ENCODE assay signal across 11 cellular contexts in the genomic region with DNA sequence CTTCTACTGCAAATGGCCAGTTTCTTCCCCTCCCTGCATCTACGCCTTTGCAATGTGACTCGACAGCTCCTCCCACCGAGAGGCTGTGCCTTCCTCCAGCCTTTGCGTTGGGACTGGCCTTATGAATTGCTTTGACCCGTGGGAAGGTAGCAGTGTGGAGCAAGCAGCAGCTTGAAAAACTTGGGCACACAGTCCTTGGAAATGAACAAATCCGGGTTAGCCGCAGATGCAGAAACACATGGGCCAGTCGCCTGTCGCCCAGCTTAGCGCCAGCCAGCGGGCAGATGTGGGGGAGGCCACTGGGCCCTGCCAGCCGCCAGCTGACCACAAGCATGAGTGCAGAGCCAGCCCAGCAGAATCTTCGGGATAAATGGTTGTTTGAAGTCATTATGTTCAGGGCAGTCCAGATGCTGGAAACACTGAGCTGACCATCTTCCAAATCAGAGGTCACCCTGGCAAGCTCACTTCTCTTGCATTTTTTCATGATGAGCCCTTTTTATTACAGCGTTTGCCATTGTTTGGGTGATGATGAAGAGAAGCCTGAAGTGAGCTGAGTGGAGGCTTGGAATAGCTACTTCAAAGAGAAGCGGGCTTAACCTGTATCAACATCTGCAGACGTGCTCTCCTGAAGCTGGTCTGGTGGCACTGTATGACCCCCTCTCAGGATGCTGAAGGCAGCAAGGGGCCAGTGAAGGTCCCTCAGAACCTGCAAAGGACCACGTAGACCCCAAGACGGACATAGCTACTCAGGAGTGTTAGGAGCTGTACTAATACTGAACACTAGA. TPM values are rescaled to one million over a fixed set of nuclear protein-coding genes. Genes with fewer than 3 reads are reported as not detected.
A peak's percentile ranks its signal among the peaks of the same experiment; 100 is the strongest.
DNase-seq lines count a peak whose midpoint lies in the region; ATAC-seq and TF ChIP-seq lines count a peak whose summit lies in the region.
"Had no signal": no experiment of that assay in that cellular context is flagged by ENCODE, and none has a peak within 500 bp of the region (broad histone marks: within the 10 kb centered on the region; RNA-seq: fewer than 3 reads in every experiment).

No MANE protein-coding gene starts in this region.

- H3K27ac ChIP-seq in 22Rv1: peak overlapping the region; percentile 34
- H3K27ac ChIP-seq: BLaER1, neural progenitor cell had no signal

- no peak for ATAC-seq in GM21423 (IDR thresholded peaks at IDR 0.05; ENCODE audit: unreplicated experiment)

- TF ChIP-seq CTCF in 22Rv1 (IDR thresholded peaks at IDR 0.05): no peak
- no peak for TF ChIP-seq CTCF in epithelial cell of esophagus (IDR thresholded peaks at IDR 0.05; ENCODE audit: insufficient read depth, low read depth, low read length, missing control alignments)

- DNase-seq in M059J (ENCODE audit: low read depth) (peak; percentile 92), epithelial cell of esophagus (ENCODE audit: low read depth) (peak; percentile 39), midbrain (lab: John Stamatoyannopoulos, UW) (peak; percentile 61), ACHN (no peak), HUDEP-2 (lab: John Stamatoyannopoulos, UW; ENCODE audit: unreplicated experiment in 76 of 76) (no peak)
- DNase-seq in stimulated activated naive CD4-positive, alpha-beta T cell treated with Interleukin-2 at 50 U/mL for 16 hours (lab: John Stamatoyannopoulos, UW): no peak
- DNase-seq: NCI-H524 had no signal

- no peak overlapping the region for H3K4me3 ChIP-seq in epithelial cell of esophagus (ENCODE audit: low read length)
- H3K4me3 ChIP-seq: BLaER1, neural progenitor cell had no signal

- in situ Hi-C loops in ACHN (cut with HindIII; ENCODE audit: low pct_ligation_motif_present, low pct_unique_long_range_greater_than_20kb, low sequenced_read_pairs): no loop called here

RNA-seq across cellular contexts. Expression of a gene that starts 9.8 kb away (rescaled TPM):
- 85.5 and 86.5 TPM in 2 replicates for total RNA-seq in M059J (2014; rRNA removed; shearing (Covaris generic))

RNA-seq across cellular contexts. Expression of a gene that starts 15.7 kb away (rescaled TPM):
- 37.0 and 52.1 TPM in 2 replicates for total RNA-seq in M059J (2014; rRNA removed; shearing (Covaris generic))

RNA-seq across cellular contexts. Expression of a gene that starts 27.5 kb away (rescaled TPM):
- total RNA-seq in M059J (2014; rRNA removed; shearing (Covaris generic)): 27.6 and 32.6 TPM in 2 replicates

Comparison
In these comparisons a context has a peak if more than half of its experiments do, and no peak if none do; other contexts are left out.
1. DNase-seq: peak in M059J (single experiment), epithelial cell of esophagus (single experiment) and midbrain (single experiment); none in stimulated activated naive CD4-positive, alpha-beta T cell treated with Interleukin-2 at 50 U/mL for 16 hours (single experiment), ACHN (single experiment) and HUDEP-2 (0 of 76).